In the genomic region with DNA sequence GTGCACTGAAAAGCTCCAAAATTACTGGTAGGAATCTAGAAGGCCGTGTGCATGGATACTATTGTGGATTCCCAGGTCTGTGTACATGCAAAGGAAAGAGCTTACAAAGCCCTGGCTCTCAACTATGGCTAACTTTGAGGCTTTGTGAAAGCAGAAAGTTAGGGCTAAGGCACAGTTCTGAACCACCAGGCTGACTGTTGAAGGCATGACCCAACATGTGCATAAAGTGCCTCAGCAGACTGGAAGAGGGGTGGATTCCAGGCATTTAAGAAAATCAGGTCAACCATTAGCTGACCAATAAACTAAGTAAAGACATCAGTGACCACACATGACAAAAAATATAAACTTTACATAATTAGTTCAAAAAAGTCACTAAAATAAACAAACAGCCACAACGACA, we compare ENCODE assay signal across 23 cellular contexts.
A peak's percentile ranks its signal among the peaks of the same experiment; 100 is the strongest.
DNase-seq lines count a peak whose midpoint lies in the region; ATAC-seq and TF ChIP-seq lines count a peak whose summit lies in the region.
"Had no signal": no experiment of that assay in that cellular context is flagged by ENCODE, and none has a peak within 500 bp of the region (broad histone marks: within the 10 kb centered on the region; RNA-seq: fewer than 3 reads in every experiment).

No MANE protein-coding gene starts in this region.

- ATAC-seq in RWPE2 (ENCODE audit: low read depth) (peak; percentile 14; the same call in 1 of the 3 replicates), T-cell (replicated peaks in 1 of 4) (no peak)
- ATAC-seq: activated T-helper 17 cell treated with anti-CD3 and anti-CD28 coated beads, Interleukin-2, amount 50 U/mL, for 72 hours; heart right ventricle; upper lobe of right lung had no signal

- H3K27ac Mint-ChIP-seq in H9, result peak overlapping the region in 2 of 3 experiments; percentile 68 to 77; a peak in 3 of 7 replicates
- no peak overlapping the region for H3K27ac Mint-ChIP-seq in T-cell
- H3K27ac Mint-ChIP-seq: activated B cell treated with CpG ODN at 0.5 μM for 24 hours; activated naive CD8-positive, alpha-beta T cell treated with anti-CD3 and anti-CD28 coated beads, Interleukin-2, amount 10 ng/mL, durations not matched to agents 7 days and 5 days; dendritic cell treated with granulocyte-macrophage colony-stimulating factor and Interleukin-4, amounts not matched to agents 40 ng/mL and 50 ng/mL, for 4 days had no signal

- H3K9me3 ChIP-seq in H9 (ENCODE audit: control insufficient read depth, low read depth, low read length) (no peaks in the 10 kb centered on the region), RWPE2 (ENCODE audit: severe bottlenecking) (peaks cover 10% of the 10 kb centered on the region), neuronal stem cell (replicated peaks in 1 of 2; ENCODE audit: control insufficient read depth in 2 of 2, insufficient read depth in 1 of 2, low read depth in 1 of 2, low read length in 2 of 2) (peaks cover 2 to 33% of the 10 kb centered on the region in 2 donors), sigmoid colon (peaks cover 0 to 8% (median 4%) of the 10 kb centered on the region in 4 donors)
- H3K9me3 ChIP-seq: upper lobe of right lung had no signal

- intact Hi-C loops in sigmoid colon (cut with DNase I), result no loop called here

- H3K36me3 ChIP-seq in RWPE2 (ENCODE audit: low read depth), result peaks cover 15% of the 10 kb centered on the region
- H3K36me3 ChIP-seq in neuronal stem cell (replicated peaks in 1 of 2; ENCODE audit: control insufficient read depth in 2 of 2, insufficient read depth in 2 of 2, low read length in 2 of 2), result peaks cover 7 to 12% of the 10 kb centered on the region in 2 donors
- peaks cover 0 to 24% (median 6%) of the 10 kb centered on the region in 4 donors for H3K36me3 ChIP-seq in sigmoid colon

- 0 out of 2 replicates have a peak, but pooled peaks cover 3% of the 10 kb centered on the region for H3K4me1 ChIP-seq in H9 (ENCODE audit: insufficient read depth, low read length)
- no peaks in the 10 kb centered on the region for H3K4me1 ChIP-seq in RWPE2 (ENCODE audit: insufficient read depth, poor library complexity, severe bottlenecking)
- peaks cover 0 to 29% of the 10 kb centered on the region in 2 donors for H3K4me1 ChIP-seq in neuronal stem cell (ENCODE audit: control insufficient read depth in 2 of 2, insufficient read depth in 1 of 2, low read depth in 1 of 2, low read length in 2 of 2)
- peaks cover 0 to 6% (median 2%) of the 10 kb centered on the region in 4 donors for H3K4me1 ChIP-seq in sigmoid colon
- H3K4me1 ChIP-seq: upper lobe of right lung had no signal

- H3K79me1 ChIP-seq in H9 (ENCODE audit: insufficient read depth, low read depth, low read length, poor library complexity, severe bottlenecking) (no peaks in the 10 kb centered on the region), neuronal stem cell (ENCODE audit: low read depth, low read length) (no peaks in the 10 kb centered on the region)

- H2AFZ ChIP-seq in H9 (ENCODE audit: low read length), result no peak overlapping the region
- H2AFZ ChIP-seq in neuronal stem cell (ENCODE audit: low read length), result peak overlapping the region; percentile 8

- H3K4ac ChIP-seq in H9 (ENCODE audit: low read depth, low read length), result no peak overlapping the region; the same call in 1 of the 2 replicates
- no peak overlapping the region for H3K4ac ChIP-seq in neuronal stem cell (ENCODE audit: low read length)

- POLR2A ChIA-PET in T-cell (lab: Charles Lee), result no interaction called here

- H3K27me3 Mint-ChIP-seq in H9 (ENCODE audit: low read depth), result no peaks in the 10 kb centered on the region
- no peaks in the 10 kb centered on the region for H3K27me3 Mint-ChIP-seq in T-cell
- H3K27me3 Mint-ChIP-seq: activated B cell treated with CpG ODN at 0.5 μM for 24 hours; activated naive CD8-positive, alpha-beta T cell treated with anti-CD3 and anti-CD28 coated beads, Interleukin-2, amount 10 ng/mL, durations not matched to agents 7 days and 5 days; activated T-helper 17 cell treated with anti-CD3 and anti-CD28 coated beads, Interleukin-2, amount 50 U/mL, for 72 hours; dendritic cell treated with granulocyte-macrophage colony-stimulating factor and Interleukin-4, amounts not matched to agents 40 ng/mL and 50 ng/mL, for 4 days had no signal

- no peak overlapping the region for H3K27ac ChIP-seq in H9 (ENCODE audit: insufficient read length, low read depth, low read length)
- H3K27ac ChIP-seq in RWPE2 (ENCODE audit: poor library complexity, severe bottlenecking), result no peak overlapping the region
- peak overlapping the region; percentile 60 for H3K27ac ChIP-seq in epithelial cell of prostate
- no peak overlapping the region for H3K27ac ChIP-seq in neuronal stem cell (replicated peaks; ENCODE audit: low read length)
- H3K27ac ChIP-seq in sigmoid colon, result no peak overlapping the region
- H3K27ac ChIP-seq: BLaER1 treated with 17β-estradiol and CSF1 and Interleukin-3, amounts not matched to agents 10 nM and 100 nM; heart right ventricle; upper lobe of right lung had no signal

- H3K56ac ChIP-seq in H9 (ENCODE audit: insufficient read length, low read depth, low read length), result no peak overlapping the region

- no peak overlapping the region for H4K5ac ChIP-seq in H9 (ENCODE audit: insufficient read length, low read depth, low read length)

- no peak overlapping the region for H3K4me2 ChIP-seq in H9 (ENCODE audit: insufficient read depth, insufficient read length, low read length)
- no peak overlapping the region for H3K4me2 ChIP-seq in neuronal stem cell (ENCODE audit: insufficient read depth, low read length, poor library complexity, severe bottlenecking)
- H3K4me2 ChIP-seq: BLaER1 treated with 17β-estradiol and CSF1 and Interleukin-3, amounts not matched to agents 10 nM and 100 nM had no signal

- H3K4me3 Mint-ChIP-seq in H9 (no peak overlapping the region), T-cell (no peak overlapping the region)
- H3K4me3 Mint-ChIP-seq: activated B cell treated with CpG ODN at 0.5 μM for 24 hours; activated naive CD8-positive, alpha-beta T cell treated with anti-CD3 and anti-CD28 coated beads, Interleukin-2, amount 10 ng/mL, durations not matched to agents 7 days and 5 days; activated T-helper 17 cell treated with anti-CD3 and anti-CD28 coated beads, Interleukin-2, amount 50 U/mL, for 72 hours; dendritic cell treated with granulocyte-macrophage colony-stimulating factor and Interleukin-4, amounts not matched to agents 40 ng/mL and 50 ng/mL, for 4 days had no signal

- H3K18ac ChIP-seq in H9 (ENCODE audit: insufficient read length, low read depth, low read length), result no peak overlapping the region
- no peak overlapping the region for H3K18ac ChIP-seq in neuronal stem cell (ENCODE audit: low read length)

- no peak for DNase-seq in H9
- no peak for DNase-seq in RWPE2 (ENCODE audit: low spot score)
- no peak for DNase-seq in epithelial cell of prostate (ENCODE audit: low read depth, low spot score)
- no peak for DNase-seq in neuronal stem cell (ENCODE audit: low spot score)
- no peak for DNase-seq in T-cell
- DNase-seq in sigmoid colon, result no peak
- DNase-seq in NCI-H187 treated with DMSO at 0.1 percent for 48 hours (lab: John Stamatoyannopoulos, UW), result no peak
- DNase-seq in foreskin fibroblast, result no peak
- DNase-seq: activated B cell treated with CpG ODN at 0.5 μM for 24 hours; activated CD4-positive, alpha-beta T cell treated with anti-CD3 and anti-CD28 coated beads, Interleukin-2, amount 50 U/mL, for 4 hours; activated CD8-positive, alpha-beta memory T cell treated with anti-CD3 and anti-CD28 coated beads, Interleukin-2, amount 50 U/mL, for 4 hours; activated naive CD8-positive, alpha-beta T cell treated with anti-CD3 and anti-CD28 coated beads, Interleukin-2, amount 10 ng/mL, durations not matched to agents 7 days and 5 days; Calu3; heart right ventricle; NCI-H1436; NCI-H524; occipital lobe; stimulated activated CD4-positive, alpha-beta T cell treated with anti-CD3 and anti-CD28 coated beads, Interleukin-12 subunit alpha, Interleukin-12 subunit beta, amount 100 ng/mL, for 4 hours; T-helper 9 cell; upper lobe of right lung had no signal

- H3K4me1 Mint-ChIP-seq in H9, result peaks cover 12 to 14% of the 10 kb centered on the region in 2 experiments
- peaks cover 0 to 6% (median 0%) of the 10 kb centered on the region in 3 donors for H3K4me1 Mint-ChIP-seq in T-cell
- H3K4me1 Mint-ChIP-seq: activated B cell treated with CpG ODN at 0.5 μM for 24 hours; activated naive CD8-positive, alpha-beta T cell treated with anti-CD3 and anti-CD28 coated beads, Interleukin-2, amount 10 ng/mL, durations not matched to agents 7 days and 5 days; activated T-helper 17 cell treated with anti-CD3 and anti-CD28 coated beads, Interleukin-2, amount 50 U/mL, for 72 hours had no signal

- H3K4me3 ChIP-seq in RWPE2 (ENCODE audit: severe bottlenecking) (no peak overlapping the region), neuronal stem cell (ENCODE audit: low read length in 2 of 2) (no peak overlapping the region), sigmoid colon (no peak overlapping the region), foreskin fibroblast (ENCODE audit: low read depth in 1 of 2, low read length in 2 of 2) (no peak overlapping the region)
- H3K4me3 ChIP-seq: BLaER1 treated with 17β-estradiol and CSF1 and Interleukin-3, amounts not matched to agents 10 nM and 100 nM; heart right ventricle; upper lobe of right lung had no signal

- TF ChIP-seq EP300 in sigmoid colon (IDR thresholded peaks at IDR 0.05), result no peak

- no peaks in the 10 kb centered on the region for H4K20me1 ChIP-seq in H9 (ENCODE audit: control insufficient read depth, insufficient read depth, insufficient read length)
- H4K20me1 ChIP-seq: BLaER1 treated with 17β-estradiol and CSF1 and Interleukin-3, amounts not matched to agents 10 nM and 100 nM had no signal

- CTCF ChIA-PET in T-cell (lab: Charles Lee), result no interaction called here

- H2BK5ac ChIP-seq in H9 (ENCODE audit: insufficient read length, low read length), result no peak overlapping the region
- H2BK5ac ChIP-seq in neuronal stem cell (ENCODE audit: low read length), result no peak overlapping the region

- no peak overlapping the region for H3K9ac ChIP-seq in H9 (ENCODE audit: extremely low read depth, insufficient read length, low read length)
- peak overlapping the region; percentile 34 for H3K9ac ChIP-seq in neuronal stem cell (ENCODE audit: low read depth, low read length, poor library complexity)
- H3K9ac ChIP-seq: BLaER1 treated with 17β-estradiol and CSF1 and Interleukin-3, amounts not matched to agents 10 nM and 100 nM had no signal

- H3K23me2 ChIP-seq in H9 (ENCODE audit: insufficient read length, low read depth, low read length, poor library complexity, severe bottlenecking), result no peaks in the 10 kb centered on the region

- H4K91ac ChIP-seq in H9 (ENCODE audit: insufficient read length, low read depth, low read length) (no peak overlapping the region), neuronal stem cell (ENCODE audit: low read depth, low read length, poor library complexity) (no peak overlapping the region)

- no peaks in the 10 kb centered on the region for H3K79me2 ChIP-seq in H9 (ENCODE audit: insufficient read depth, low read length)

- H3K27me3 ChIP-seq in H9 (ENCODE audit: insufficient read depth, low read length) (no peaks in the 10 kb centered on the region), RWPE2 (ENCODE audit: insufficient read depth, poor library complexity, severe bottlenecking) (no peaks in the 10 kb centered on the region), neuronal stem cell (ENCODE audit: control insufficient read depth in 3 of 3, insufficient read depth in 3 of 3, low read depth in 1 of 3, low read length in 3 of 3) (no peaks in the 10 kb centered on the region), sigmoid colon (no peaks in the 10 kb centered on the region)
- H3K27me3 ChIP-seq: BLaER1 treated with 17β-estradiol and CSF1 and Interleukin-3, amounts not matched to agents 10 nM and 100 nM; heart right ventricle; upper lobe of right lung had no signal

- peaks cover 10 to 11% of the 10 kb centered on the region in 2 experiments; a peak in 4 of 5 replicates for H3K9me3 Mint-ChIP-seq in H9
- H3K9me3 Mint-ChIP-seq in T-cell, result peaks cover 0 to 14% (median 13%) of the 10 kb centered on the region in 3 donors

- H2AK5ac ChIP-seq in H9 (ENCODE audit: insufficient read length, low read length) (no peak overlapping the region), neuronal stem cell (ENCODE audit: low read depth, low read length) (no peak overlapping the region)

- no peak overlapping the region for H3T11ph ChIP-seq in H9 (ENCODE audit: low read length)

- H3K14ac ChIP-seq in H9 (ENCODE audit: insufficient read depth, low read length) (no peak overlapping the region), neuronal stem cell (ENCODE audit: low read length) (no peak overlapping the region)

- TF ChIP-seq POLR2A in sigmoid colon (IDR thresholded peaks at IDR 0.05), result no peak

- no CpG with 5 or more reads among the region's 2 CpGs for WGBS in H9 (ENCODE audit: extremely low coverage, insufficient read length, low lambda C conversion rate)
- WGBS in neuronal stem cell (ENCODE audit: extremely low coverage in 2 of 2, insufficient read length in 2 of 2, insufficient replicate concordance in 1 of 2), 2 donors, result no CpG with 5 or more reads among the region's 2 CpGs
- WGBS in sigmoid colon, 2 donors, result 84 to 88% methylated on average over 2 of the region's 2 CpGs

- H2BK15ac ChIP-seq in H9 (ENCODE audit: low read depth, low read length) (no peak overlapping the region), neuronal stem cell (ENCODE audit: low read length) (no peak overlapping the region)

- TF ChIP-seq CTCF in H9 (conservative IDR thresholded peaks at IDR 0.05) (no peak), RWPE2 (IDR thresholded peaks at IDR 0.05; ENCODE audit: poor library complexity, severe bottlenecking) (no peak), sigmoid colon (IDR thresholded peaks at IDR 0.05) (no peak), foreskin fibroblast (IDR thresholded peaks at IDR 0.05; ENCODE audit: low read depth, low read length) (no peak)

- H2BK120ac ChIP-seq in H9 (ENCODE audit: low read depth, low read length, poor library complexity, severe bottlenecking) (no peak overlapping the region), neuronal stem cell (ENCODE audit: low read depth, low read length) (no peak overlapping the region)

- H3K36me3 Mint-ChIP-seq in H9 (ENCODE audit: insufficient read depth in 1 of 3, low read depth in 3 of 3) (peaks cover 32 to 47% (median 45%) of the 10 kb centered on the region in 3 experiments), T-cell (peaks cover 82% of the 10 kb centered on the region)

- H2BK20ac ChIP-seq in H9 (ENCODE audit: low read depth, low read length, poor library complexity, severe bottlenecking), result no peak overlapping the region

- no peak overlapping the region for H3K23ac ChIP-seq in H9 (ENCODE audit: insufficient read length, low read depth, low read length)
- no peak overlapping the region for H3K23ac ChIP-seq in neuronal stem cell (ENCODE audit: low read depth, low read length, poor library complexity)

- H2BK12ac ChIP-seq in H9 (ENCODE audit: insufficient read length, low read depth, low read length), result no peak overlapping the region
- no peak overlapping the region for H2BK12ac ChIP-seq in neuronal stem cell (ENCODE audit: low read length)

- no peak overlapping the region for H4K8ac ChIP-seq in H9 (replicated peaks; ENCODE audit: insufficient read length, low read depth, low read length)
- H4K8ac ChIP-seq in neuronal stem cell (ENCODE audit: low read depth, low read length), result no peak overlapping the region

Comparison
In these comparisons a context has a peak if more than half of its experiments do, and no peak if none do; other contexts are left out.
1. H3K27ac Mint-ChIP-seq: peak in H9 (2 of 3); none in T-cell (0 of 2).